In genomic region chr4:82899339-82899738, GRCh38 we compare ENCODE assay signal across 9 cellular contexts. TPM values are rescaled to one million over a fixed set of nuclear protein-coding genes. Genes with fewer than 3 reads are reported as not detected.
DNase-seq lines count a peak whose midpoint lies in the region; ATAC-seq lines count a peak whose summit lies in the region.
"Had no signal": no experiment of that assay in that cellular context is flagged by ENCODE, and none has a peak within 500 bp of the region (broad histone marks: within the 10 kb centered on the region; RNA-seq: fewer than 3 reads in every experiment).

No MANE protein-coding gene starts in this region.

- WGBS in mesendoderm (ENCODE audit: extremely low coverage, insufficient coverage, low lambda C conversion rate), result no CpG with 5 or more reads among the region's 2 CpGs

- DNase-seq in stimulated activated naive CD8-positive, alpha-beta T cell treated with anti-CD3 and anti-CD28 coated beads, Interleukin-15, amount 100 ng/mL, for 72 hours, result no peak
- no peak for DNase-seq in stimulated activated naive CD8-positive, alpha-beta T cell treated with anti-CD3 and anti-CD28 coated beads, Interleukin-15, Interleukin-2, amounts not matched to agents 100 U/mL and 50 U/mL, for 24 hours
- DNase-seq in caudate nucleus (lab: John Stamatoyannopoulos, UW), result no peak
- DNase-seq in mesendoderm, result no peak
- no peak for DNase-seq in SKM-1 treated with dmso at 0.1 percent for 144 hours (lab: John Stamatoyannopoulos, UW; ENCODE audit: unreplicated experiment)
- DNase-seq in activated effector memory CD4-positive, alpha-beta T cell treated with anti-CD3 and anti-CD28 coated beads, Interleukin-2, amount 50 U/mL, for 16 hours, result no peak
- no peak for DNase-seq in kidney tubule cell (ENCODE audit: low spot score)
- DNase-seq: SIG-M5 had no signal

- no peak overlapping the region for H2AK5ac ChIP-seq in mesendoderm (ENCODE audit: low read length)

- H3K79me2 ChIP-seq in mesendoderm (ENCODE audit: control insufficient read depth, insufficient read depth, low read length), result peaks cover 46% of the 10 kb centered on the region

- H3K18ac ChIP-seq in mesendoderm (ENCODE audit: low read length), result no peak overlapping the region

- H3K9me3 Mint-ChIP-seq in stimulated activated naive CD8-positive, alpha-beta T cell treated with anti-CD3 and anti-CD28 coated beads, Interleukin-15, amount 100 ng/mL, for 72 hours, result no peaks in the 10 kb centered on the region

- H3K4me1 Mint-ChIP-seq in stimulated activated naive CD8-positive, alpha-beta T cell treated with anti-CD3 and anti-CD28 coated beads, Interleukin-15, amount 100 ng/mL, for 72 hours, result peaks cover 31% of the 10 kb centered on the region

- H2BK5ac ChIP-seq in mesendoderm (ENCODE audit: low read length), result no peak overlapping the region

- H3K4me1 ChIP-seq in mesendoderm (ENCODE audit: control insufficient read depth, low read depth, low read length), result no peaks in the 10 kb centered on the region

- peaks cover 3% of the 10 kb centered on the region for H3K79me1 ChIP-seq in mesendoderm (ENCODE audit: low read length)

- no peak overlapping the region for H2BK120ac ChIP-seq in mesendoderm (ENCODE audit: low read depth, low read length)

- H3K4me3 Mint-ChIP-seq in stimulated activated naive CD8-positive, alpha-beta T cell treated with anti-CD3 and anti-CD28 coated beads, Interleukin-15, amount 100 ng/mL, for 72 hours, result no peak overlapping the region

- H4K5ac ChIP-seq in mesendoderm (ENCODE audit: low read length), result no peak overlapping the region

- no peak overlapping the region for H2BK15ac ChIP-seq in mesendoderm (replicated peaks; ENCODE audit: low read depth)

- no peaks in the 10 kb centered on the region for H3K36me3 ChIP-seq in mesendoderm (ENCODE audit: control insufficient read depth, insufficient read depth, low read length)

- no peak overlapping the region for H3K23ac ChIP-seq in mesendoderm (ENCODE audit: low read length)

- H3K4me3 ChIP-seq in mesendoderm (ENCODE audit: low read length), result peak overlapping the region; percentile 89

- no peak for ATAC-seq in stimulated activated naive CD8-positive, alpha-beta T cell treated with anti-CD3 and anti-CD28 coated beads, Interleukin-15, amount 100 ng/mL, for 72 hours
- ATAC-seq in stimulated activated naive CD8-positive, alpha-beta T cell treated with anti-CD3 and anti-CD28 coated beads, Interleukin-15, Interleukin-2, amounts not matched to agents 100 U/mL and 50 U/mL, for 24 hours, result no peak
- no peak for ATAC-seq in GM18498 (IDR thresholded peaks at IDR 0.05; ENCODE audit: unreplicated experiment)

- no peak overlapping the region for H3K4ac ChIP-seq in mesendoderm (ENCODE audit: low read depth, low read length)

- no peaks in the 10 kb centered on the region for H3K27me3 ChIP-seq in mesendoderm (ENCODE audit: insufficient read depth, low read length, poor library complexity)

- peak overlapping the region; percentile 21 to 63 for H3K27ac Mint-ChIP-seq in stimulated activated naive CD8-positive, alpha-beta T cell treated with anti-CD3 and anti-CD28 coated beads, Interleukin-15, amount 100 ng/mL, for 72 hours

- H3K27me3 Mint-ChIP-seq in stimulated activated naive CD8-positive, alpha-beta T cell treated with anti-CD3 and anti-CD28 coated beads, Interleukin-15, amount 100 ng/mL, for 72 hours, result no peaks in the 10 kb centered on the region

- H3K4me2 ChIP-seq in mesendoderm (ENCODE audit: low read length), result peak overlapping the region; percentile 44

- no peak overlapping the region for H4K8ac ChIP-seq in mesendoderm (ENCODE audit: low read depth, low read length)

- peak overlapping the region; percentile 84 for H3K9ac ChIP-seq in mesendoderm (ENCODE audit: low read length)

- H3K27ac ChIP-seq in caudate nucleus (ENCODE audit: low read depth, low read length) (peak overlapping the region; percentile 87), mesendoderm (ENCODE audit: low read depth, low read length) (no peak overlapping the region)

- peak overlapping the region; percentile 95 for H3K56ac ChIP-seq in mesendoderm (ENCODE audit: low read length)

RNA-seq across cellular contexts. Expression of gene THAP9, which starts 1.2 kb away (rescaled TPM):
- polyA plus RNA-seq in mesendoderm (2013, experiment 1 of 2), result 8.1 TPM
- polyA plus RNA-seq in mesendoderm (2013, experiment 2 of 2), result 7.2 TPM

RNA-seq across cellular contexts. Expression of gene SEC31A, which starts 8.4 kb away (rescaled TPM):
- polyA plus RNA-seq in mesendoderm (2013, experiment 1 of 2), result 117 TPM
- 117 TPM for polyA plus RNA-seq in mesendoderm (2013, experiment 2 of 2)
